23 cellular contexts compared by ENCODE assay signal in genomic region chr3:38276917-38277630, GRCh38. TPM values are rescaled to one million over a fixed set of nuclear protein-coding genes. Genes with fewer than 3 reads are reported as not detected.
"Had no signal": no experiment of that assay in that cellular context is flagged by ENCODE, and none has a peak within 500 bp of the region (broad histone marks: within the 10 kb centered on the region; RNA-seq: fewer than 3 reads in every experiment).

No MANE protein-coding gene starts in this region.

- H3K36me3 Mint-ChIP-seq: natural killer cell had no signal

- H3K27me3 ChIP-seq: esophagus squamous epithelium, gastrocnemius medialis, sigmoid colon, testis, tibial artery, upper lobe of left lung had no signal

- H3K4me1 Mint-ChIP-seq: natural killer cell; stimulated activated memory B cell treated with anti-CD40 and anti-IgM and Interleukin-4, amounts not matched to agents 10 μg/mL and 1 μg/mL and 100 μg/mL, for 72 hours had no signal

- H3K27ac ChIP-seq: esophagus squamous epithelium, gastrocnemius medialis, lower lobe of right lung, prostate gland, sigmoid colon, testis, tibial artery, upper lobe of left lung had no signal

- ATAC-seq: effector memory CD8-positive, alpha-beta T cell; gastrocnemius medialis; lower lobe of right lung; natural killer cell; stimulated activated memory B cell treated with anti-CD40 and anti-IgM and Interleukin-4, amounts not matched to agents 10 μg/mL and 1 μg/mL and 100 μg/mL, for 72 hours; stimulated activated naive CD8-positive, alpha-beta T cell treated with anti-CD3 and anti-CD28 coated beads, Interleukin-15, Interleukin-2, amounts not matched to agents 100 U/mL and 50 U/mL, for 24 hours had no signal

- H3K4me1 ChIP-seq: gastrocnemius medialis, lower lobe of right lung, prostate gland, sigmoid colon, tibial artery, upper lobe of left lung had no signal

- H3K27ac Mint-ChIP-seq: effector memory CD8-positive, alpha-beta T cell; natural killer cell; stimulated activated memory B cell treated with anti-CD40 and anti-IgM and Interleukin-4, amounts not matched to agents 10 μg/mL and 1 μg/mL and 100 μg/mL, for 72 hours had no signal

- H3K36me3 ChIP-seq: lower lobe of right lung, prostate gland, sigmoid colon had no signal

- H3K9me3 ChIP-seq: esophagus squamous epithelium, gastrocnemius medialis, lower lobe of right lung, prostate gland, sigmoid colon, testis, tibial artery, upper lobe of left lung had no signal

- H3K9me3 Mint-ChIP-seq: effector memory CD8-positive, alpha-beta T cell; natural killer cell had no signal

- DNase-seq: cortex of kidney; effector memory CD8-positive, alpha-beta T cell; erythroblast; esophagus squamous epithelium; gastrocnemius medialis; left ventricle myocardium superior; lower lobe of right lung; natural killer cell; right cardiac atrium; sigmoid colon; stimulated activated CD4-positive, alpha-beta T cell treated with anti-CD3 and anti-CD28 coated beads, Interleukin-2, amount 100 ng/mL, for 24 hours; stimulated activated CD4-positive, alpha-beta T cell treated with anti-CD3 and anti-CD28 coated beads, Interleukin-4, amount 100 ng/mL, for 24 hours; stimulated activated naive CD8-positive, alpha-beta T cell treated with anti-CD3 and anti-CD28 coated beads, Interleukin-15, Interleukin-2, amounts not matched to agents 100 U/mL and 50 U/mL, for 24 hours; substantia nigra; testis; tibial artery had no signal

- H3K27me3 Mint-ChIP-seq: effector memory CD8-positive, alpha-beta T cell; stimulated activated memory B cell treated with anti-CD40 and anti-IgM and Interleukin-4, amounts not matched to agents 10 μg/mL and 1 μg/mL and 100 μg/mL, for 72 hours had no signal

- H3K4me3 ChIP-seq: esophagus squamous epithelium, gastrocnemius medialis, lower lobe of right lung, prostate gland, sigmoid colon, testis, tibial artery, upper lobe of left lung had no signal

- H3K4me3 Mint-ChIP-seq: effector memory CD8-positive, alpha-beta T cell; natural killer cell; stimulated activated memory B cell treated with anti-CD40 and anti-IgM and Interleukin-4, amounts not matched to agents 10 μg/mL and 1 μg/mL and 100 μg/mL, for 72 hours had no signal

RNA-seq across cellular contexts. Expression of gene SLC22A14, which starts 5.0 kb away (rescaled TPM):
- total RNA-seq: dermis microvascular lymphatic vessel endothelial cell, left ventricle myocardium superior, lower lobe of right lung, sigmoid colon had no signal

RNA-seq across cellular contexts. Expression of gene SLC22A13, which starts 11.5 kb away (rescaled TPM):
- total RNA-seq: glomerular endothelial cell, left ventricle myocardium superior, skeletal muscle tissue had no signal
- polyA plus RNA-seq: neural cell had no signal
